Comparison of ENCODE assay signal across 9 cellular contexts in the genomic region with DNA sequence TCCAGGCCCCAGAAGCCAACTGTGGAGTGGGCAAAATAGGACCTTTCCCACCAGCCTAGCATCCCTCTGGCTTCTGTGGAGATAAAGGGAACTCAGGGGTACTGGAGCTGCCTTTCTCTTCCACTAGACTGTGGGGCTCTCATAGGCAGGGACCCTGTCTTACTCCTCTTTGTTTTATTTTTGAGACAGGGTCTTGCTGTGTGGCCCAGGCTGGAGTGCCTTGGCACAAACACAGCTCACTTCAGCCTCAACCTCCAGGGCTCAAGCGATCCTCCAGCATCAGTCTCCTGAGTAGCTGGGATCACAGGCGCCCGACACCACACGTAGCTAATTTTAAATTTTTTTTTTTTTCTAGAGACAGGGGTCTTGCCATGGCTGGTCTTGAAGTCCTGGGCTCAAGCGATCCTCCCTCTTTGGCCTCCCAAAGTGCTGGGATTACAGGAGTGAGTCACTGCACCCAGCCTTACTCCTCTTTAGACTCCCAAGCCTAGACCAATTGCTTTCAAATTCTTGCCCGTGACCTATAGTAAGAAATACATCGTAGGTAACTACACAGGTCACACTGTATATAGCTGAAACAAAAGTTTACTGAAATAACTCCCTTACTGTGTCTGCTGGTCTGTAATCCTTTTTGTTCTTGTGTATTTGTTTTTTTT. TPM values are rescaled to one million over a fixed set of nuclear protein-coding genes. Genes with fewer than 3 reads are reported as not detected.
DNase-seq lines count a peak whose midpoint lies in the region; ATAC-seq and TF ChIP-seq lines count a peak whose summit lies in the region.
"Had no signal": no experiment of that assay in that cellular context is flagged by ENCODE, and none has a peak within 500 bp of the region (broad histone marks: within the 10 kb centered on the region; RNA-seq: fewer than 3 reads in every experiment).

No MANE protein-coding gene starts in this region.

- ATAC-seq in Panc1 (no peak), psoas muscle (no peak), HG02938 (IDR thresholded peaks at IDR 0.05; ENCODE audit: unreplicated experiment) (no peak), HG03139 (IDR thresholded peaks at IDR 0.05; ENCODE audit: unreplicated experiment) (no peak)

- peaks cover 18% of the 10 kb centered on the region for H4K20me1 ChIP-seq in DOHH2 (ENCODE audit: control insufficient read depth, insufficient read depth, low read depth, low read length)

- H3K9me3 ChIP-seq in DOHH2 (ENCODE audit: control insufficient read depth, insufficient read depth, low read length): no peaks in the 10 kb centered on the region
- H3K9me3 ChIP-seq in Panc1 (ENCODE audit: control insufficient read depth, insufficient read depth, low read depth, low read length): no peaks in the 10 kb centered on the region
- H3K9me3 ChIP-seq in psoas muscle: no peaks in the 10 kb centered on the region

- H3F3A ChIP-seq in DOHH2 (ENCODE audit: control insufficient read depth, insufficient read depth): no peaks in the 10 kb centered on the region; the same call in 1 of the 2 replicates

- no TSS peak for BruUV-seq in Panc1 (replicated peaks; lab: Mats Ljungman, UMichigan)

- peaks cover 49% of the 10 kb centered on the region for H3K4me1 ChIP-seq in DOHH2 (ENCODE audit: control insufficient read depth, low read length)
- peaks cover 52% of the 10 kb centered on the region for H3K4me1 ChIP-seq in Panc1 (ENCODE audit: control insufficient read depth, insufficient read depth, low read length)
- H3K4me1 ChIP-seq in psoas muscle: peaks cover 17% of the 10 kb centered on the region

- H3K9me2 ChIP-seq in DOHH2 (replicated peaks; ENCODE audit: control insufficient read depth, low read length): no peaks in the 10 kb centered on the region

- H3K27ac ChIP-seq in DOHH2 (ENCODE audit: low read depth, low read length): no peak overlapping the region
- peak overlapping the region; percentile 97 for H3K27ac ChIP-seq in Panc1 (ENCODE audit: low read length)
- H3K27ac ChIP-seq in epithelial cell of prostate: peak overlapping the region; percentile 90
- no peak overlapping the region for H3K27ac ChIP-seq in psoas muscle

- H3K4me2 ChIP-seq in DOHH2 (ENCODE audit: low read length): peak overlapping the region; percentile 94

- 94 to 96% (median 94%) methylated on average over 7 of the region's 7 CpGs for WGBS in psoas muscle, 3 donors

- peaks cover 73% of the 10 kb centered on the region for H3K79me2 ChIP-seq in DOHH2 (ENCODE audit: control insufficient read depth, low read length)

- CTCF ChIA-PET in Panc1 (lab: Charles Lee): no interaction called here

- intact Hi-C loops in Panc1 (cut with micrococcal nuclease; ENCODE audit: unreplicated experiment) (loop anchor here (10.0 kb wide), 1 partner anchor 101 kb away; no protein-coding TSS in a partner anchor), psoas muscle (cut with DNase I) (loop anchor here (5.0 to 10.0 kb wide), 3 partner anchors 91 to 351 kb away; partner anchors contain the start of genes ATPAF2 (in 1 of the 2) and GID4 (in 1 of the 2))

- H3K27me3 ChIP-seq in DOHH2 (ENCODE audit: control insufficient read depth, low read length) (no peaks in the 10 kb centered on the region), Panc1 (ENCODE audit: control insufficient read depth, insufficient read depth, low read length) (no peaks in the 10 kb centered on the region), psoas muscle (ENCODE audit: insufficient read depth in 3 of 3, low read length in 2 of 3) (no peaks in the 10 kb centered on the region)

- peak overlapping the region; percentile 75 for H3K4me3 ChIP-seq in DOHH2 (ENCODE audit: low read length)
- H3K4me3 ChIP-seq in Panc1 (ENCODE audit: low read depth in 2 of 2, low read length in 2 of 2): peak overlapping the region; percentile 63 to 64
- H3K4me3 ChIP-seq in psoas muscle: peak overlapping the region; percentile 88

- TF ChIP-seq CTCF in DOHH2 (IDR thresholded peaks at IDR 0.05; ENCODE audit: low read depth, low read length, poor library complexity, severe bottlenecking) (no peak), Panc1 (IDR thresholded peaks at IDR 0.05) (no peak), psoas muscle (IDR thresholded peaks at IDR 0.05) (no peak)

- H3K36me3 ChIP-seq in DOHH2 (ENCODE audit: control insufficient read depth, low read length) (peaks cover 29% of the 10 kb centered on the region), Panc1 (ENCODE audit: control insufficient read depth, insufficient read depth, low read length) (no peaks in the 10 kb centered on the region; the same call in none of the 2 replicates), psoas muscle (ENCODE audit: insufficient read depth in 1 of 2, low read depth in 1 of 2) (no peaks in the 10 kb centered on the region)

- in situ Hi-C loops in Panc1 (cut with HindIII; ENCODE audit: low pct_unique_long_range_greater_than_20kb, low sequenced_read_pairs) (no loop called here), KBM-7 (cut with MboI; ENCODE audit: low pct_unique_long_range_greater_than_20kb, low sequenced_read_pairs) (no loop called here)

- DNase-seq in Panc1 (ENCODE audit: low read depth, low spot score) (no peak), epithelial cell of prostate (ENCODE audit: low read depth, low spot score) (no peak), psoas muscle (no peak), KBM-7 (no peak), NCI-H226 (no peak)
- DNase-seq: activated naive CD4-positive, alpha-beta T cell treated with anti-CD3 and anti-CD28 coated beads, Interleukin-2, amount 50 U/mL, for 16 hours had no signal

- POLR2A ChIA-PET in Panc1 (lab: Charles Lee): interaction anchor here (0.6 to 1.6 kb wide), 3 partner anchors 10 to 157 kb away, joined by 4 to 5 read pairs (median 4); no protein-coding TSS in a partner anchor

RNA-seq across cellular contexts. Expression of gene RAI1, which starts 2.6 kb away (rescaled TPM):
- total RNA-seq in Panc1 (2021; ENCODE audit: unreplicated experiment) (51.0 TPM), psoas muscle (1 to 10 TPM; 6.8 to 7.9 (median 7.2) TPM)
- polyA plus RNA-seq in Panc1 (2012; ENCODE audit: insufficient read length): 39.2 TPM
- 1 to 10 TPM; 4.0 to 9.0 (median 6.6) TPM for polyA plus RNA-seq in psoas muscle

Comparison
In these comparisons a context has a peak if more than half of its experiments do, and no peak if none do; other contexts are left out.
1. H3K27ac ChIP-seq: peak in Panc1 (single experiment) and epithelial cell of prostate (single experiment); none in DOHH2 (single experiment) and psoas muscle (single experiment).
2. Peak in every context shown above with its lines, with median percentiles within 50 percentile points of each other: H3K4me3 ChIP-seq.